Comparison of ENCODE assay signal across 1 cellular context in genomic region chr17:36546418-36547093, GRCh38.
TF ChIP-seq lines count a peak whose summit lies in the region.

No MANE protein-coding gene starts in this region.

TF ChIP-seq in K562, 482 proteins besides CTCF, POLR2A, EP300 and RAD21:
- no peak for TF ChIP-seq DIDO1 (tag; IDR thresholded peaks at IDR 0.05; ENCODE audit: low read depth)
- peak; percentile 52; the same call in 1 of the 2 replicates for TF ChIP-seq NFE2L1 (tag; IDR thresholded peaks at IDR 0.05; ENCODE audit: borderline replicate concordance, low read depth)
- TF ChIP-seq PRPF4 (IDR thresholded peaks at IDR 0.05; ENCODE audit: insufficient read depth, low read depth, low read length, poor library complexity, severe bottlenecking) = no peak
- TF ChIP-seq SMAD2 (IDR thresholded peaks at IDR 0.05; ENCODE audit: low read depth, low read length) = no peak
- TF ChIP-seq MYBL2 (IDR thresholded peaks at IDR 0.05; ENCODE audit: low read depth) = no peak
- no peak for TF ChIP-seq MYBL2 (CRISPR knock-in tag; IDR thresholded peaks at IDR 0.05; ENCODE audit: borderline replicate concordance)
- TF ChIP-seq MAFK (IDR thresholded peaks at IDR 0.05; ENCODE audit: low read length) = no peak
- TF ChIP-seq C11orf30 (IDR thresholded peaks at IDR 0.05; ENCODE audit: low read depth) = 0 out of 2 replicates have a peak, but pooled peaks have one; percentile 15
- no peak for TF ChIP-seq SMC3 (conservative IDR thresholded peaks at IDR 0.05; ENCODE audit: insufficient read depth, low read depth, low read length)
- peak; percentile 53 for TF ChIP-seq MAFG (tag; conservative IDR thresholded peaks at IDR 0.05)
- TF ChIP-seq, protein P1, sequence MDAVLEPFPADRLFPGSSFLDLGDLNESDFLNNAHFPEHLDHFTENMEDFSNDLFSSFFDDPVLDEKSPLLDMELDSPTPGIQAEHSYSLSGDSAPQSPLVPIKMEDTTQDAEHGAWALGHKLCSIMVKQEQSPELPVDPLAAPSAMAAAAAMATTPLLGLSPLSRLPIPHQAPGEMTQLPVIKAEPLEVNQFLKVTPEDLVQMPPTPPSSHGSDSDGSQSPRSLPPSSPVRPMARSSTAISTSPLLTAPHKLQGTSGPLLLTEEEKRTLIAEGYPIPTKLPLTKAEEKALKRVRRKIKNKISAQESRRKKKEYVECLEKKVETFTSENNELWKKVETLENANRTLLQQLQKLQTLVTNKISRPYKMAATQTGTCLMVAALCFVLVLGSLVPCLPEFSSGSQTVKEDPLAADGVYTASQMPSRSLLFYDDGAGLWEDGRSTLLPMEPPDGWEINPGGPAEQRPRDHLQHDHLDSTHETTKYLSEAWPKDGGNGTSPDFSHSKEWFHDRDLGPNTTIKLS (IDR thresholded peaks at IDR 0.05; ENCODE audit: borderline replicate concordance, low read depth) = no peak
- TF ChIP-seq LCOR (CRISPR knock-in tag; IDR thresholded peaks at IDR 0.05) = no peak
- no peak for TF ChIP-seq SMARCE1 (IDR thresholded peaks at IDR 0.05)
- no peak for TF ChIP-seq ZNF347 (CRISPR knock-in tag; IDR thresholded peaks at IDR 0.05; ENCODE audit: low read depth)
- no peak for TF ChIP-seq MEF2D (tag; conservative IDR thresholded peaks at IDR 0.05; ENCODE audit: low read depth)
- TF ChIP-seq ZNF316 (IDR thresholded peaks at IDR 0.05) = peak; percentile 53
